ENCODE assay signal across 16 cellular contexts in the genomic region with DNA sequence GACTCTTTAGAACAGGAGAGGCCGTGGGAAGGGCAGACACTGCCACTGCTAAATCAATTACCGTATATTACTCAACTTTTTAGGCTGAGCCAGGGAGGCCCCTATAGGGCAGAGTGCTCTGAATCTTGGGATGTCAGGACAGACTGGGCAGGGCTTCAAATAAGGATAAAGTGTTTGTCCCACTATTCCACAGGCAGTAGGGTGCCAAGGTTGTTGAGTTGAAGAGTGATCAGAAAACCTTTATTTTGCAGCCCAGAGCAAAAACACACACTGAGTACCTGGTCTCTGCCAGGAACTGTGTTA. TPM values are rescaled to one million over a fixed set of nuclear protein-coding genes. Genes with fewer than 3 reads are reported as not detected.
DNase-seq lines count a peak whose midpoint lies in the region; ATAC-seq lines count a peak whose summit lies in the region.
"Had no signal": no experiment of that assay in that cellular context is flagged by ENCODE, and none has a peak within 500 bp of the region (broad histone marks: within the 10 kb centered on the region; RNA-seq: fewer than 3 reads in every experiment).

No MANE protein-coding gene starts in this region.

- H3K4me3 ChIP-seq in effector memory CD4-positive, alpha-beta T cell (ENCODE audit: insufficient read depth, low read depth, low read length, poor library complexity, severe bottlenecking): no peak overlapping the region
- H3K4me3 ChIP-seq: ovary, thoracic aorta had no signal

- H3K4me1 ChIP-seq in effector memory CD4-positive, alpha-beta T cell (ENCODE audit: control insufficient read depth, insufficient read depth, low read length, poor library complexity, severe bottlenecking): peaks cover 24% of the 10 kb centered on the region

- CTCF ChIA-PET in activated CD4-positive, alpha-beta T cell treated with anti-CD3 and anti-CD28 coated beads, Interleukin-2, amount 10 ng/mL, durations not matched to agents 7 days and 5 days (lab: Charles Lee): interaction anchor here (1.0 to 2.2 kb wide), 3 partner anchors 15 to 37 kb away, joined by 3 to 9 read pairs (median 3); no protein-coding TSS in a partner anchor

- H3K36me3 ChIP-seq in effector memory CD4-positive, alpha-beta T cell (ENCODE audit: control insufficient read depth, insufficient read depth, low read length): no peaks in the 10 kb centered on the region
- H3K36me3 ChIP-seq: ovary, thoracic aorta had no signal

- H3K9me3 ChIP-seq in T-helper 17 cell (ENCODE audit: control insufficient read depth, low read length, poor library complexity, severe bottlenecking): no peaks in the 10 kb centered on the region
- no peaks in the 10 kb centered on the region for H3K9me3 ChIP-seq in effector memory CD4-positive, alpha-beta T cell (ENCODE audit: control insufficient read depth, low read length)
- H3K9me3 ChIP-seq: heart right ventricle, ovary, thoracic aorta had no signal

- no peak for DNase-seq in activated CD4-positive, alpha-beta T cell treated with anti-CD3 and anti-CD28 coated beads, Interleukin-2, amount 10 ng/mL, durations not matched to agents 7 days and 5 days
- no peak for DNase-seq in activated CD4-positive, alpha-beta T cell treated with anti-CD3 and anti-CD28 coated beads, Interleukin-2, amount 50 U/mL, for 1 hour
- DNase-seq in T-helper 17 cell (no peak), immature natural killer cell (no peak), cortex of kidney (lab: John Stamatoyannopoulos, UW) (no peak)
- no peak for DNase-seq in stimulated activated effector memory CD8-positive, alpha-beta T cell treated with anti-CD3 and anti-CD28 coated beads, Interleukin-12 subunit alpha, Interleukin-12 subunit beta, amount 100 ng/mL, for 72 hours (ENCODE audit: low spot score in 2 of 2)
- DNase-seq in effector memory CD4-positive, alpha-beta T cell: no peak
- DNase-seq: DMS 273 treated with DMSO at 0.1 percent for 48 hours, heart right ventricle, NCI-H2029, NCI-H82, ovary had no signal

- no peaks in the 10 kb centered on the region for H3K9me3 Mint-ChIP-seq in activated CD4-positive, alpha-beta T cell treated with anti-CD3 and anti-CD28 coated beads, Interleukin-2, amount 10 ng/mL, durations not matched to agents 7 days and 5 days
- peaks cover 0 to 2% (median 0%) of the 10 kb centered on the region in 6 donors for H3K9me3 Mint-ChIP-seq in immature natural killer cell
- no peaks in the 10 kb centered on the region for H3K9me3 Mint-ChIP-seq in stimulated activated effector memory CD8-positive, alpha-beta T cell treated with anti-CD3 and anti-CD28 coated beads, Interleukin-12 subunit alpha, Interleukin-12 subunit beta, amount 100 ng/mL, for 72 hours

- H3K4me1 Mint-ChIP-seq in activated CD4-positive, alpha-beta T cell treated with anti-CD3 and anti-CD28 coated beads, Interleukin-2, amount 10 ng/mL, durations not matched to agents 7 days and 5 days: peaks cover 38% of the 10 kb centered on the region
- H3K4me1 Mint-ChIP-seq in T-helper 17 cell (peaks cover 26% of the 10 kb centered on the region), immature natural killer cell (peaks cover 26 to 27% of the 10 kb centered on the region in 2 donors)
- peaks cover 35% of the 10 kb centered on the region for H3K4me1 Mint-ChIP-seq in stimulated activated effector memory CD8-positive, alpha-beta T cell treated with anti-CD3 and anti-CD28 coated beads, Interleukin-12 subunit alpha, Interleukin-12 subunit beta, amount 100 ng/mL, for 72 hours

- peaks cover 5% of the 10 kb centered on the region for H3K36me3 Mint-ChIP-seq in activated CD4-positive, alpha-beta T cell treated with anti-CD3 and anti-CD28 coated beads, Interleukin-2, amount 10 ng/mL, durations not matched to agents 7 days and 5 days (ENCODE audit: low read depth)
- H3K36me3 Mint-ChIP-seq in T-helper 17 cell (ENCODE audit: low read depth) (peaks cover 7% of the 10 kb centered on the region), immature natural killer cell (peaks cover 0 to 4% (median 4%) of the 10 kb centered on the region in 3 donors)
- peaks cover 42% of the 10 kb centered on the region for H3K36me3 Mint-ChIP-seq in stimulated activated effector memory CD8-positive, alpha-beta T cell treated with anti-CD3 and anti-CD28 coated beads, Interleukin-12 subunit alpha, Interleukin-12 subunit beta, amount 100 ng/mL, for 72 hours

- no peaks in the 10 kb centered on the region for H3K27me3 ChIP-seq in effector memory CD4-positive, alpha-beta T cell (replicated peaks; ENCODE audit: control insufficient read depth, insufficient read depth, low read length, poor library complexity, severe bottlenecking)
- H3K27me3 ChIP-seq: ovary had no signal

- no peak overlapping the region for H3K27ac Mint-ChIP-seq in activated CD4-positive, alpha-beta T cell treated with anti-CD3 and anti-CD28 coated beads, Interleukin-2, amount 10 ng/mL, durations not matched to agents 7 days and 5 days
- H3K27ac Mint-ChIP-seq in T-helper 17 cell (peak overlapping the region; percentile 93), immature natural killer cell (peak overlapping the region in 2 of 6 donors; percentile 33 to 36)
- H3K27ac Mint-ChIP-seq in stimulated activated effector memory CD8-positive, alpha-beta T cell treated with anti-CD3 and anti-CD28 coated beads, Interleukin-12 subunit alpha, Interleukin-12 subunit beta, amount 100 ng/mL, for 72 hours: peak overlapping the region; percentile 99

- ATAC-seq in T-helper 17 cell: no peak
- no peak for ATAC-seq in stimulated activated effector memory CD8-positive, alpha-beta T cell treated with anti-CD3 and anti-CD28 coated beads, Interleukin-12 subunit alpha, Interleukin-12 subunit beta, amount 100 ng/mL, for 72 hours
- ATAC-seq in GM21723 (IDR thresholded peaks at IDR 0.05; ENCODE audit: unreplicated experiment): no peak

- POLR2A ChIA-PET in activated CD4-positive, alpha-beta T cell treated with anti-CD3 and anti-CD28 coated beads, Interleukin-2, amount 10 ng/mL, durations not matched to agents 7 days and 5 days (lab: Charles Lee): no interaction called here

- peaks cover 4% of the 10 kb centered on the region for H3K27me3 Mint-ChIP-seq in activated CD4-positive, alpha-beta T cell treated with anti-CD3 and anti-CD28 coated beads, Interleukin-2, amount 10 ng/mL, durations not matched to agents 7 days and 5 days
- H3K27me3 Mint-ChIP-seq in T-helper 17 cell (no peaks in the 10 kb centered on the region), immature natural killer cell (ENCODE audit: low read depth in 3 of 3) (peaks cover 12 to 21% (median 16%) of the 10 kb centered on the region in 3 donors)

- H3K27ac ChIP-seq in effector memory CD4-positive, alpha-beta T cell (ENCODE audit: insufficient read depth, low read length, poor library complexity, severe bottlenecking): no peak overlapping the region
- H3K27ac ChIP-seq: epithelial cell of prostate had no signal

- H3K4me3 Mint-ChIP-seq in activated CD4-positive, alpha-beta T cell treated with anti-CD3 and anti-CD28 coated beads, Interleukin-2, amount 10 ng/mL, durations not matched to agents 7 days and 5 days: peak overlapping the region; percentile 34
- H3K4me3 Mint-ChIP-seq in T-helper 17 cell (peak overlapping the region; percentile 21), immature natural killer cell (peak overlapping the region; percentile 18 to 95 (median 46))
- H3K4me3 Mint-ChIP-seq in stimulated activated effector memory CD8-positive, alpha-beta T cell treated with anti-CD3 and anti-CD28 coated beads, Interleukin-12 subunit alpha, Interleukin-12 subunit beta, amount 100 ng/mL, for 72 hours: peak overlapping the region; percentile 92

RNA-seq across cellular contexts. Expression of a gene that starts 1.6 kb away (rescaled TPM):
- total RNA-seq in activated CD4-positive, alpha-beta T cell treated with anti-CD3 and anti-CD28 coated beads, Interleukin-2, amount 10 ng/mL, durations not matched to agents 7 days and 5 days: 1 to 10 TPM; 8.5 to 9.4 TPM
- total RNA-seq in T-helper 17 cell: 1 to 10 TPM; 2.4 to 2.8 TPM
- polyA plus RNA-seq in immature natural killer cell: 10 to 100 TPM in 1 of 3 donors, 1 to 10 TPM in 2; 7.0 to 11.1 (median 7.4) TPM

RNA-seq across cellular contexts. Expression of a gene that starts 4.1 kb away (rescaled TPM):
- 10 to 100 TPM; 47.4 to 48.0 TPM for total RNA-seq in activated CD4-positive, alpha-beta T cell treated with anti-CD3 and anti-CD28 coated beads, Interleukin-2, amount 10 ng/mL, durations not matched to agents 7 days and 5 days
- total RNA-seq in T-helper 17 cell: 10 to 100 TPM; 44.3 to 53.9 TPM
- polyA plus RNA-seq in immature natural killer cell: 10 to 100 TPM; 69.3 to 79.8 (median 76.3) TPM

RNA-seq across cellular contexts. Expression of a gene that starts 12.8 kb away (rescaled TPM):
- 1 to 10 TPM; 1.1 to 1.6 TPM for total RNA-seq in activated CD4-positive, alpha-beta T cell treated with anti-CD3 and anti-CD28 coated beads, Interleukin-2, amount 10 ng/mL, durations not matched to agents 7 days and 5 days
- 1 to 10 TPM; 1.9 to 3.4 TPM for total RNA-seq in T-helper 17 cell
- under 1 TPM in 2 of 3 donors, not detected in 1; 0.17 to 0.20 TPM for polyA plus RNA-seq in immature natural killer cell

RNA-seq across cellular contexts. Expression of a gene that starts 22.5 kb away (rescaled TPM):
- total RNA-seq in activated CD4-positive, alpha-beta T cell treated with anti-CD3 and anti-CD28 coated beads, Interleukin-2, amount 10 ng/mL, durations not matched to agents 7 days and 5 days: 1 to 10 TPM; 8.3 to 8.9 TPM
- total RNA-seq in T-helper 17 cell: 1 to 10 TPM; 5.4 TPM
- polyA plus RNA-seq in immature natural killer cell: under 1 TPM in 2 of 3 donors, not detected in 1; 0.21 to 0.32 TPM

RNA-seq across cellular contexts. Expression of a gene that starts 32.2 kb away (rescaled TPM):
- 1 to 10 TPM; 2.4 to 2.5 TPM for total RNA-seq in activated CD4-positive, alpha-beta T cell treated with anti-CD3 and anti-CD28 coated beads, Interleukin-2, amount 10 ng/mL, durations not matched to agents 7 days and 5 days
- not detected for total RNA-seq in T-helper 17 cell
- polyA plus RNA-seq in immature natural killer cell: not detected
- total RNA-seq: M059J had no signal

Comparison
In these comparisons a context has a peak if more than half of its experiments do, and no peak if none do; other contexts are left out.
1. H3K4me3 Mint-ChIP-seq: peak in every context shown above with its lines; median percentile 92 in stimulated activated effector memory CD8-positive, alpha-beta T cell treated with anti-CD3 and anti-CD28 coated beads, Interleukin-12 subunit alpha, Interleukin-12 subunit beta, amount 100 ng/mL, for 72 hours; 46 in immature natural killer cell; 34 in activated CD4-positive, alpha-beta T cell treated with anti-CD3 and anti-CD28 coated beads, Interleukin-2, amount 10 ng/mL, durations not matched to agents 7 days and 5 days; 21 in T-helper 17 cell.